ENCODE assay signal across 18 cellular contexts in the genomic region with DNA sequence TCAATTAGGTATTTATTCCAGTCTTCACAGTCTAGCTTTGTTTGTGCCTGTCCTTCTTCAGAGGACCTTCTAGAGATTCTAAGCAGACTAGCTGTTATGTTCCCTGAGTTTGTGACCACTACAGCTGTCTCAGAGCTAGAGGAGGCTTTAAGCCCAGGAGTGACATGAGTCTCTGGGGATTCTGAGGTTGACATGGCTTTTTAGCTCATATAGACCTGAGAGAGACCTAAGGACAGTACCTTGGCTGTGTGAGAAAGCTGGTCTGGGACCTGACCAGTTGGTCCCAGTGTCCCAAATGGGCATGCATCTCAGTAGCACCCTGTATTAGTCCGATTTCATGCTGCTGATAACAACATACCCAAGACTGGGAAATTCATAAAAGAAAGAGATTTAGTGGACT.
DNase-seq lines count a peak whose midpoint lies in the region; ATAC-seq and TF ChIP-seq lines count a peak whose summit lies in the region.
"Had no signal": no experiment of that assay in that cellular context is flagged by ENCODE, and none has a peak within 500 bp of the region (broad histone marks: within the 10 kb centered on the region; RNA-seq: fewer than 3 reads in every experiment).

No MANE protein-coding gene starts in this region.

- no peaks in the 10 kb centered on the region; the same call in 1 of the 2 replicates for H3K27me3 Mint-ChIP-seq in WTC11 (ENCODE audit: low read depth)
- H3K27me3 Mint-ChIP-seq: CD4-positive, alpha-beta memory T cell; CD4-positive, CD25-positive, alpha-beta regulatory T cell had no signal

- H3K4me1 ChIP-seq in transverse colon (no peaks in the 10 kb centered on the region), esophagus muscularis mucosa (no peaks in the 10 kb centered on the region)
- H3K4me1 ChIP-seq: BE2C, BLaER1 had no signal

- H3K4me1 Mint-ChIP-seq in WTC11 = peaks cover 5% of the 10 kb centered on the region
- H3K4me1 Mint-ChIP-seq: CD14-positive monocyte; CD4-positive, alpha-beta memory T cell had no signal

- H3K36me3 ChIP-seq in transverse colon = no peaks in the 10 kb centered on the region
- no peaks in the 10 kb centered on the region for H3K36me3 ChIP-seq in esophagus muscularis mucosa
- H3K36me3 ChIP-seq: BE2C, BLaER1 had no signal

- H3K4me3 ChIP-seq in transverse colon (no peak overlapping the region), esophagus muscularis mucosa (no peak overlapping the region)
- H3K4me3 ChIP-seq: BLaER1, GM12878 had no signal

- peaks cover 35% of the 10 kb centered on the region for H3K9me3 Mint-ChIP-seq in WTC11

- TF ChIP-seq CTCF in WTC11 (IDR thresholded peaks at IDR 0.05) (no peak), transverse colon (IDR thresholded peaks at IDR 0.05) (no peak), esophagus muscularis mucosa (IDR thresholded peaks at IDR 0.05) (no peak)

- DNase-seq in WTC11 (ENCODE audit: low spot score) (no peak), transverse colon (no peak), esophagus muscularis mucosa (ENCODE audit: extremely low spot score) (no peak)
- DNase-seq: 8988T; ACHN; BE2C; C1 segment of cervical spinal cord; CD4-positive, alpha-beta memory T cell; CD4-positive, CD25-positive, alpha-beta regulatory T cell; CD8-positive, alpha-beta memory T cell; COR-L47; DMS79 treated with DMSO at 0.1 percent for 48 hours; GF-D8 had no signal

- H3K27ac Mint-ChIP-seq in WTC11 = peak overlapping the region; percentile 10; the same call in 1 of the 2 replicates
- H3K27ac Mint-ChIP-seq: CD14-positive monocyte; CD4-positive, alpha-beta memory T cell; CD4-positive, CD25-positive, alpha-beta regulatory T cell; CD8-positive, alpha-beta memory T cell had no signal

- POLR2A ChIA-PET in WTC11 (lab: Charles Lee) = no interaction called here

- ATAC-seq in GM21423 (IDR thresholded peaks at IDR 0.05; ENCODE audit: unreplicated experiment) (peak; percentile 58), WTC11 (no peak), GM19455 (IDR thresholded peaks at IDR 0.05; ENCODE audit: unreplicated experiment) (no peak)
- ATAC-seq: GM12878 had no signal

- H3K9me3 ChIP-seq in transverse colon = peaks cover 0 to 3% of the 10 kb centered on the region in 2 donors
- H3K9me3 ChIP-seq in esophagus muscularis mucosa = no peaks in the 10 kb centered on the region
- H3K9me3 ChIP-seq: BE2C had no signal

- H3K27ac ChIP-seq in transverse colon (no peak overlapping the region), esophagus muscularis mucosa (replicated peaks in 1 of 4) (no peak overlapping the region)
- H3K27ac ChIP-seq: BLaER1 had no signal

- H3K4me3 Mint-ChIP-seq in WTC11 = no peak overlapping the region
- H3K4me3 Mint-ChIP-seq: CD14-positive monocyte; CD4-positive, alpha-beta memory T cell; CD4-positive, CD25-positive, alpha-beta regulatory T cell; CD8-positive, alpha-beta memory T cell had no signal

- in situ Hi-C loops in transverse colon (cut with MboI; ENCODE audit: low pct_ligation_motif_present in 1 of 4, low pct_unique_long_range_greater_than_20kb in 1 of 4, low sequenced_read_pairs in 3 of 4) = no loop called here

- CTCF ChIA-PET in WTC11 (lab: Charles Lee) = no interaction called here

- no peaks in the 10 kb centered on the region for H3K27me3 ChIP-seq in transverse colon
- H3K27me3 ChIP-seq in esophagus muscularis mucosa = no peaks in the 10 kb centered on the region
- H3K27me3 ChIP-seq: BE2C, BLaER1 had no signal

- TF ChIP-seq EP300 in transverse colon (IDR thresholded peaks at IDR 0.05; ENCODE audit: low read depth) = no peak
- TF ChIP-seq EP300 in esophagus muscularis mucosa (IDR thresholded peaks at IDR 0.05) = no peak

- TF ChIP-seq POLR2A in transverse colon (IDR thresholded peaks at IDR 0.05) = no peak
- no peak for TF ChIP-seq POLR2A in esophagus muscularis mucosa (IDR thresholded peaks at IDR 0.05; ENCODE audit: low read depth)

- 57 to 68% methylated on average over 1 of the region's 1 CpG for WGBS in transverse colon (ENCODE audit: low coverage in 1 of 2), 2 donors
- 63% methylated on average over 1 of the region's 1 CpG for WGBS in esophagus muscularis mucosa

- intact Hi-C loops in transverse colon (cut with DNase I; ENCODE audit: low total_unique reads) = no loop called here
- intact Hi-C loops in esophagus muscularis mucosa (cut with DNase I) = loop anchor here (10.0 kb wide), 1 partner anchor 143 kb away; no protein-coding TSS in a partner anchor

- peaks cover 20% of the 10 kb centered on the region for H3K36me3 Mint-ChIP-seq in WTC11
- H3K36me3 Mint-ChIP-seq: CD14-positive monocyte; CD4-positive, alpha-beta memory T cell; CD4-positive, CD25-positive, alpha-beta regulatory T cell had no signal

TF ChIP-seq in WTC11, 78 proteins besides CTCF, POLR2A, EP300 and RAD21 (continues in another document):
- no peak for TF ChIP-seq GTF2I (CRISPR knock-in tag; conservative IDR thresholded peaks at IDR 0.05)
- no peak for TF ChIP-seq ATF1 (CRISPR knock-in tag; IDR thresholded peaks at IDR 0.05)
- TF ChIP-seq, protein P1, sequence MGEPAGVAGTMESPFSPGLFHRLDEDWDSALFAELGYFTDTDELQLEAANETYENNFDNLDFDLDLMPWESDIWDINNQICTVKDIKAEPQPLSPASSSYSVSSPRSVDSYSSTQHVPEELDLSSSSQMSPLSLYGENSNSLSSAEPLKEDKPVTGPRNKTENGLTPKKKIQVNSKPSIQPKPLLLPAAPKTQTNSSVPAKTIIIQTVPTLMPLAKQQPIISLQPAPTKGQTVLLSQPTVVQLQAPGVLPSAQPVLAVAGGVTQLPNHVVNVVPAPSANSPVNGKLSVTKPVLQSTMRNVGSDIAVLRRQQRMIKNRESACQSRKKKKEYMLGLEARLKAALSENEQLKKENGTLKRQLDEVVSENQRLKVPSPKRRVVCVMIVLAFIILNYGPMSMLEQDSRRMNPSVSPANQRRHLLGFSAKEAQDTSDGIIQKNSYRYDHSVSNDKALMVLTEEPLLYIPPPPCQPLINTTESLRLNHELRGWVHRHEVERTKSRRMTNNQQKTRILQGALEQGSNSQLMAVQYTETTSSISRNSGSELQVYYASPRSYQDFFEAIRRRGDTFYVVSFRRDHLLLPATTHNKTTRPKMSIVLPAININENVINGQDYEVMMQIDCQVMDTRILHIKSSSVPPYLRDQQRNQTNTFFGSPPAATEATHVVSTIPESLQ (CRISPR knock-in tag; IDR thresholded peaks at IDR 0.05) = no peak
- TF ChIP-seq ZNF263 (CRISPR knock-in tag; IDR thresholded peaks at IDR 0.05; ENCODE audit: low read depth) = no peak
- no peak for TF ChIP-seq SMAD3 (CRISPR knock-in tag; IDR thresholded peaks at IDR 0.05; ENCODE audit: borderline replicate concordance)
- TF ChIP-seq E2F1 (CRISPR knock-in tag; IDR thresholded peaks at IDR 0.05) = no peak
- no peak for TF ChIP-seq IRF1 (CRISPR knock-in tag; IDR thresholded peaks at IDR 0.05)
- no peak for TF ChIP-seq EMX1 (CRISPR knock-in tag; IDR thresholded peaks at IDR 0.05)
- no peak for TF ChIP-seq CBFB (CRISPR knock-in tag; IDR thresholded peaks at IDR 0.05; ENCODE audit: low read depth)
- TF ChIP-seq NFE2L1 (CRISPR knock-in tag; IDR thresholded peaks at IDR 0.05) = no peak
- no peak for TF ChIP-seq JAZF1 (CRISPR knock-in tag; IDR thresholded peaks at IDR 0.05)
- no peak for TF ChIP-seq NR3C1 (CRISPR knock-in tag; conservative IDR thresholded peaks at IDR 0.05; ENCODE audit: low read depth)
- no peak for TF ChIP-seq GABPB1 (CRISPR knock-in tag; IDR thresholded peaks at IDR 0.05)
- TF ChIP-seq NFATC4 (CRISPR knock-in tag; IDR thresholded peaks at IDR 0.05) = no peak
- no peak for TF ChIP-seq TEAD4 (CRISPR knock-in tag; IDR thresholded peaks at IDR 0.05)
- no peak for TF ChIP-seq USF2 (CRISPR knock-in tag; IDR thresholded peaks at IDR 0.05)
- no peak for TF ChIP-seq ERG (CRISPR knock-in tag; IDR thresholded peaks at IDR 0.05)
- TF ChIP-seq SMAD4 (CRISPR knock-in tag; IDR thresholded peaks at IDR 0.05) = no peak
